9 cellular contexts compared by ENCODE assay signal in the genomic region with DNA sequence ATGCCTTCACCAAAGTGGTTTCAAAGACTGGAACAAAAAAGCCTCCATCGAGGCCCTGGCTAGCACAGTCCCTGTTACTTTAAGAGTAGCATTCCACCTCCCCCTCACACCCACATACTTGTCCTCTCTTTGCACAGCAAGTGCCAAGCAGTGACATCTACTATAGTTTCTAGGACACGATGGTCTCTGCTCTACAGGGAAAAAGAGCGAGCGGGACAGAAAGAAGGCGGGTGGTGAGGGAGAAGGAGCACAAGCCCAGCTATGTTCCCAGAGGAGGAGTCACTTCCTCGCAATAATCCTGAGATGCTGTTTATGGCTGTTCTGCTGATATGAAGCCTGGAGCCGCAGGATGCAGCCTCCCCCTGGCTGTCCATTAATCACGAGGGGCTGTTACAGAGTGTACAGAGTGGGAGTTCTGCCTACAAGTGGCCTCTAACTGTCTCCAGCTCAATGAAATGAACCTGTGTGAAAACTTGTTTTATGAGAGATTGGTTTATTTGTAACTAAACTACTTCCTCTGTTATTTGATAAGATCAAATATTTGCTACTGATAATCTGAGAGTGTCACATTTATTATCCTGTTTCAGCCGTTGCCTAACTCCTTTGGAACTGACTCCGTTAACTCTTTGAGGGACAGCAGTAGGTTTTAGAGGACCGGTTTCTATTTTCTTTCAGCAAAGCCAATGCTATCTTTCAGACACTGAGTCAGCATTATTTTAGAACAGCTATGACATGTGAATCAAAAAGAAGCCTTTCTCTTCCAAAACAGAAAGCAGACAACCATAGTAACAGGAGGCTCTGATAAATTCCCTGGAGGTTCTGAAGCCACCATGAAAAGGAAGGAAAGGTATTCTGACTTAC.
A peak's percentile ranks its signal among the peaks of the same experiment; 100 is the strongest.
DNase-seq lines count a peak whose midpoint lies in the region; ATAC-seq and TF ChIP-seq lines count a peak whose summit lies in the region.
"Had no signal": no experiment of that assay in that cellular context is flagged by ENCODE, and none has a peak within 500 bp of the region (broad histone marks: within the 10 kb centered on the region; RNA-seq: fewer than 3 reads in every experiment).

No MANE protein-coding gene starts in this region.

- peaks cover 0 to 43% (median 19%) of the 10 kb centered on the region in 4 donors for H3K4me1 ChIP-seq in tibial nerve

- H3K4me3 Mint-ChIP-seq in activated CD4-positive, alpha-beta T cell treated with anti-CD3 and anti-CD28 coated beads for 36 hours = no peak overlapping the region
- H3K4me3 Mint-ChIP-seq in activated CD4-positive, alpha-beta T cell treated with anti-CD3 and anti-CD28 coated beads, Interleukin-2, amount 10 ng/mL, durations not matched to agents 24 days and 14 days = no peak overlapping the region

- no peak overlapping the region for H3K27ac Mint-ChIP-seq in activated CD4-positive, alpha-beta T cell treated with anti-CD3 and anti-CD28 coated beads for 36 hours
- H3K27ac Mint-ChIP-seq in activated CD4-positive, alpha-beta T cell treated with anti-CD3 and anti-CD28 coated beads, Interleukin-2, amount 10 ng/mL, durations not matched to agents 24 days and 14 days = no peak overlapping the region

- TF ChIP-seq CTCF in 22Rv1 (IDR thresholded peaks at IDR 0.05) (no peak), NB4 (IDR thresholded peaks at IDR 0.05; ENCODE audit: low read depth, low read length) (no peak), lower leg skin (IDR thresholded peaks at IDR 0.05) (no peak), tibial nerve (IDR thresholded peaks at IDR 0.05) (no peak)

- DNase-seq in NB4 (ENCODE audit: low read depth) = peak; percentile 15
- DNase-seq in dedifferentiated amniotic fluid mesenchymal stem cell (ENCODE audit: extremely low spot score) = peak; percentile 26
- DNase-seq in lower leg skin (ENCODE audit: low spot score in 2 of 2) = peak; percentile 44 to 85
- peak; percentile 13 to 44 for DNase-seq in tibial nerve (ENCODE audit: low spot score in 2 of 2)
- DNase-seq in activated CD4-positive, alpha-beta T cell treated with anti-CD3 and anti-CD28 coated beads for 36 hours = no peak
- no peak for DNase-seq in activated CD4-positive, alpha-beta T cell treated with anti-CD3 and anti-CD28 coated beads, Interleukin-2, amount 10 ng/mL, durations not matched to agents 24 days and 14 days

- peak overlapping the region; percentile 71 for H3K27ac ChIP-seq in 22Rv1
- H3K27ac ChIP-seq in tibial nerve = peak overlapping the region; percentile 58 to 91 (median 76)
- H3K27ac ChIP-seq: C4-2B had no signal

- TF ChIP-seq POLR2A in NB4 (IDR thresholded peaks at IDR 0.05; ENCODE audit: extremely low read depth, insufficient read length) (no peak), lower leg skin (IDR thresholded peaks at IDR 0.05) (no peak), tibial nerve (IDR thresholded peaks at IDR 0.05) (peak in 1 of 2 donors; percentile 35)

- H3K36me3 Mint-ChIP-seq in activated CD4-positive, alpha-beta T cell treated with anti-CD3 and anti-CD28 coated beads for 36 hours (ENCODE audit: low read depth) = no peaks in the 10 kb centered on the region
- no peaks in the 10 kb centered on the region for H3K36me3 Mint-ChIP-seq in activated CD4-positive, alpha-beta T cell treated with anti-CD3 and anti-CD28 coated beads, Interleukin-2, amount 10 ng/mL, durations not matched to agents 24 days and 14 days (ENCODE audit: low read depth)

- TF ChIP-seq EP300 in tibial nerve (IDR thresholded peaks at IDR 0.05) = peak in 1 of 2 donors; percentile 92

- WGBS in lower leg skin, 2 donors = 16 to 27% methylated on average over 11 of the region's 11 CpGs
- WGBS in tibial nerve, 2 donors = 9 to 11% methylated on average over 11 of the region's 11 CpGs

- POLR2A ChIA-PET in activated CD4-positive, alpha-beta T cell treated with anti-CD3 and anti-CD28 coated beads for 36 hours (lab: Charles Lee) = no interaction called here

- no peaks in the 10 kb centered on the region for H3K4me1 Mint-ChIP-seq in activated CD4-positive, alpha-beta T cell treated with anti-CD3 and anti-CD28 coated beads for 36 hours
- H3K4me1 Mint-ChIP-seq in activated CD4-positive, alpha-beta T cell treated with anti-CD3 and anti-CD28 coated beads, Interleukin-2, amount 10 ng/mL, durations not matched to agents 24 days and 14 days = no peaks in the 10 kb centered on the region

- no peaks in the 10 kb centered on the region for H3K9me3 Mint-ChIP-seq in activated CD4-positive, alpha-beta T cell treated with anti-CD3 and anti-CD28 coated beads for 36 hours (ENCODE audit: low read depth)
- no peaks in the 10 kb centered on the region for H3K9me3 Mint-ChIP-seq in activated CD4-positive, alpha-beta T cell treated with anti-CD3 and anti-CD28 coated beads, Interleukin-2, amount 10 ng/mL, durations not matched to agents 24 days and 14 days

- H3K36me3 ChIP-seq in tibial nerve = no peaks in the 10 kb centered on the region

- no peaks in the 10 kb centered on the region for H3K27me3 ChIP-seq in tibial nerve

- intact Hi-C loops in lower leg skin (cut with DNase I; ENCODE audit: low total_unique reads) = no loop called here
- intact Hi-C loops in activated CD4-positive, alpha-beta T cell treated with anti-CD3 and anti-CD28 coated beads for 36 hours (cut with DNase I, micrococcal nuclease) = no loop called here
- intact Hi-C loops in activated CD4-positive, alpha-beta T cell treated with anti-CD3 and anti-CD28 coated beads, Interleukin-2, amount 10 ng/mL, durations not matched to agents 24 days and 14 days (cut with micrococcal nuclease) = no loop called here

- CTCF ChIA-PET in activated CD4-positive, alpha-beta T cell treated with anti-CD3 and anti-CD28 coated beads for 36 hours (lab: Charles Lee) = interaction anchor here (0.7 kb wide), 1 partner anchor 35 kb away, joined by 3 read pairs; no protein-coding TSS in a partner anchor

- ATAC-seq in activated CD4-positive, alpha-beta T cell treated with anti-CD3 and anti-CD28 coated beads for 36 hours = no peak
- no peak for ATAC-seq in GM18498 (IDR thresholded peaks at IDR 0.05; ENCODE audit: unreplicated experiment)

- H3K27me3 Mint-ChIP-seq in activated CD4-positive, alpha-beta T cell treated with anti-CD3 and anti-CD28 coated beads for 36 hours = peaks cover 2% of the 10 kb centered on the region
- no peaks in the 10 kb centered on the region for H3K27me3 Mint-ChIP-seq in activated CD4-positive, alpha-beta T cell treated with anti-CD3 and anti-CD28 coated beads, Interleukin-2, amount 10 ng/mL, durations not matched to agents 24 days and 14 days

- H3K9me3 ChIP-seq in tibial nerve = no peaks in the 10 kb centered on the region

- H3K4me3 ChIP-seq in NB4 (ENCODE audit: low read depth, low read length) (no peak overlapping the region), lower leg skin (ENCODE audit: low read depth, poor library complexity, severe bottlenecking) (no peak overlapping the region), tibial nerve (peak overlapping the region; percentile 2 to 30 (median 8))

Comparison
In these comparisons a context has a peak if more than half of its experiments do, and no peak if none do; other contexts are left out.
1. DNase-seq: peak in NB4 (single experiment), dedifferentiated amniotic fluid mesenchymal stem cell (single experiment), lower leg skin (2 of 2) and tibial nerve (2 of 2); none in activated CD4-positive, alpha-beta T cell treated with anti-CD3 and anti-CD28 coated beads for 36 hours (single experiment) and activated CD4-positive, alpha-beta T cell treated with anti-CD3 and anti-CD28 coated beads, Interleukin-2, amount 10 ng/mL, durations not matched to agents 24 days and 14 days (single experiment).
2. H3K4me3 ChIP-seq: peak in tibial nerve (4 of 4); none in NB4 (single experiment) and lower leg skin (single experiment).